Comparison of ENCODE assay signal across 24 cellular contexts in genomic region chr7:26633557-26633956, GRCh38.
"Had no signal": no experiment of that assay in that cellular context is flagged by ENCODE, and none has a peak within 500 bp of the region (broad histone marks: within the 10 kb centered on the region; RNA-seq: fewer than 3 reads in every experiment).

No MANE protein-coding gene starts in this region.

- H3K27ac Mint-ChIP-seq: activated naive CD8-positive, alpha-beta T cell treated with anti-CD3 and anti-CD28 coated beads, Interleukin-2, amount 50 U/mL, for 24 hours; activated T-cell treated with anti-CD3 and anti-CD28 coated beads, Interleukin-2, amount 50 U/mL, for 72 hours; effector memory CD8-positive, alpha-beta T cell; natural killer cell treated with Interleukin-12 subunit alpha and Interleukin-12 subunit beta and Interleukin-15 and Interleukin-18, amount 100 ng/mL, for 72 hours had no signal

- ATAC-seq: activated naive CD8-positive, alpha-beta T cell treated with anti-CD3 and anti-CD28 coated beads, Interleukin-2, amount 50 U/mL, for 24 hours; activated T-cell treated with anti-CD3 and anti-CD28 coated beads, Interleukin-2, amount 50 U/mL, for 72 hours; effector memory CD8-positive, alpha-beta T cell; gastrocnemius medialis; left lung; mucosa of descending colon; natural killer cell treated with Interleukin-12 subunit alpha and Interleukin-12 subunit beta and Interleukin-15 and Interleukin-18, amount 100 ng/mL, for 72 hours; right lobe of liver; stimulated activated naive CD8-positive, alpha-beta T cell treated with anti-CD3 and anti-CD28 coated beads, Interleukin-15, Interleukin-2, amounts not matched to agents 100 U/mL and 50 U/mL, for 24 hours had no signal

- DNase-seq: activated CD4-positive, CD25-positive, alpha-beta regulatory T cell treated with anti-CD3 and anti-CD28 coated beads, Interleukin-2, amount 50 U/mL, for 72 hours; activated effector memory CD4-positive, alpha-beta T cell treated with Interleukin-2 at 50 U/mL for 16 hours; activated naive CD4-positive, alpha-beta T cell treated with Interleukin-2 at 50 U/mL for 16 hours; activated naive CD8-positive, alpha-beta T cell treated with anti-CD3 and anti-CD28 coated beads, Interleukin-2, amount 50 U/mL, for 24 hours; activated T-cell treated with anti-CD3 and anti-CD28 coated beads for 4 hours; activated T-cell treated with anti-CD3 and anti-CD28 coated beads, Interleukin-2, amount 50 U/mL, for 72 hours; amygdala; caudate nucleus; cortex of kidney; effector memory CD8-positive, alpha-beta T cell; erythroblast; gastrocnemius medialis; glutamatergic neuron; left lung; mesendoderm; mucosa of descending colon; posterior cingulate gyrus; right lobe of liver; stimulated activated CD4-positive, alpha-beta T cell treated with anti-CD3 and anti-CD28 coated beads, Interleukin-2, amount 100 ng/mL, for 48 hours; stimulated activated naive CD8-positive, alpha-beta T cell treated with anti-CD3 and anti-CD28 coated beads, Interleukin-15, Interleukin-2, amounts not matched to agents 100 U/mL and 50 U/mL, for 24 hours; T1000; testis; transverse colon had no signal

- H3K36me3 Mint-ChIP-seq: natural killer cell treated with Interleukin-12 subunit alpha and Interleukin-12 subunit beta and Interleukin-15 and Interleukin-18, amount 100 ng/mL, for 72 hours had no signal

- H3K4me1 Mint-ChIP-seq: activated naive CD8-positive, alpha-beta T cell treated with anti-CD3 and anti-CD28 coated beads, Interleukin-2, amount 50 U/mL, for 24 hours had no signal

- H3K9me3 Mint-ChIP-seq: activated naive CD8-positive, alpha-beta T cell treated with anti-CD3 and anti-CD28 coated beads, Interleukin-2, amount 50 U/mL, for 24 hours; effector memory CD8-positive, alpha-beta T cell; natural killer cell treated with Interleukin-12 subunit alpha and Interleukin-12 subunit beta and Interleukin-15 and Interleukin-18, amount 100 ng/mL, for 72 hours had no signal

- H3K4me3 Mint-ChIP-seq: activated naive CD8-positive, alpha-beta T cell treated with anti-CD3 and anti-CD28 coated beads, Interleukin-2, amount 50 U/mL, for 24 hours; activated T-cell treated with anti-CD3 and anti-CD28 coated beads, Interleukin-2, amount 50 U/mL, for 72 hours; effector memory CD8-positive, alpha-beta T cell; natural killer cell treated with Interleukin-12 subunit alpha and Interleukin-12 subunit beta and Interleukin-15 and Interleukin-18, amount 100 ng/mL, for 72 hours had no signal
